ENCODE assay signal across 10 cellular contexts in the genomic region with DNA sequence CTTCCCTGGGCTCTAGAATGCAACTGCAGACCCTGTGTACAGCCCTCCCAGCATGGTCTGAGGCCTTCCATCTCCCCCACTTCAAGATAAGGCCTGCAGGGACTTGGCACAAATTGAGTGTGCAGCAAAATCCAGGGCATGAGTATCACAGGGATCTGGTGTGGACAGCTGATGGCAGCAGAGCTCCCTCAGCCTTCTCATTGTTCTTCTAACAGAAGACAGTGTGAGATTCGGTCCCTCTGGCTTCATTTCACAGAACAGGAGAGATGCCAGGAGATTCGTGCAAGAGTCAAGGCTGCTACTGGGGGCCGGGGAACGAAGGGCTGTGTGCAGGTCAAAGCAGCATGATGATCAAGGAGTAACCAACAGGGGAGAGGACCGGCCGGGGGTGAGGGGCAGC.
DNase-seq lines count a peak whose midpoint lies in the region; FAIRE-seq and TF ChIP-seq lines count a peak whose summit lies in the region.
"Had no signal": no experiment of that assay in that cellular context is flagged by ENCODE, and none has a peak within 500 bp of the region (broad histone marks: within the 10 kb centered on the region; RNA-seq: fewer than 3 reads in every experiment).

No MANE protein-coding gene starts in this region.

- H3K36me3 ChIP-seq in endothelial cell of umbilical vein (ENCODE audit: control insufficient read depth in 2 of 2, extremely low read depth in 1 of 2, insufficient read depth in 2 of 2, low read length in 2 of 2): peaks cover 0 to 6% of the 10 kb centered on the region in 2 experiments

- no TSS peak for BruUV-seq in endothelial cell of umbilical vein (replicated peaks; lab: Mats Ljungman, UMichigan)

- H3K4me3 ChIP-seq in endothelial cell of umbilical vein (replicated peaks in 1 of 3; ENCODE audit: insufficient read depth in 1 of 3, low read depth in 1 of 3, low read length in 3 of 3): no peak overlapping the region

- TF ChIP-seq POLR2A in endothelial cell of umbilical vein (IDR thresholded peaks at IDR 0.05; ENCODE audit: low read depth, low read length): no peak

- H4K20me1 ChIP-seq in endothelial cell of umbilical vein (replicated peaks; ENCODE audit: control insufficient read depth, extremely low read depth, insufficient read depth, low read length): no peaks in the 10 kb centered on the region

- TF ChIP-seq CTCF in D721Med (IDR thresholded peaks at IDR 0.05; ENCODE audit: insufficient read depth, missing control alignments): peak; percentile 28
- TF ChIP-seq CTCF in endothelial cell of umbilical vein (IDR thresholded peaks at IDR 0.05; ENCODE audit: extremely low read depth in 1 of 2, insufficient read depth in 1 of 2, low read depth in 1 of 2, low read length in 2 of 2): peak in 1 of 2 donors; percentile 13

- FAIRE-seq in D721Med (lab: Jason Lieb, UNC): no peak
- FAIRE-seq in endothelial cell of umbilical vein (lab: Jason Lieb, UNC): no peak
- no peak for FAIRE-seq in RCC 7860 (lab: Jason Lieb, UNC)

- no peaks in the 10 kb centered on the region for H3K9me3 ChIP-seq in endothelial cell of umbilical vein (replicated peaks; ENCODE audit: control insufficient read depth, insufficient read depth, low read length)

- no peak overlapping the region for H3K4me2 ChIP-seq in endothelial cell of umbilical vein (ENCODE audit: insufficient read depth, low read length)

- H3K27ac ChIP-seq in endothelial cell of umbilical vein (ENCODE audit: insufficient read depth, low read depth, low read length): no peak overlapping the region

- DNase-seq in D721Med (ENCODE audit: insufficient read length, low spot score) (no peak), LHCN-M2 (ENCODE audit: low read depth) (peak; percentile 17), endothelial cell of umbilical vein (ENCODE audit: low read depth, low spot score) (peak; percentile 19), myocyte (ENCODE audit: low read depth) (peak; percentile 35), NCI-H2081 treated with DMSO at 0.1 percent for 48 hours (lab: John Stamatoyannopoulos, UW) (no peak), NK-92 (lab: John Stamatoyannopoulos, UW; ENCODE audit: unreplicated experiment) (no peak), RCC 7860 (ENCODE audit: low spot score) (no peak), 8988T (no peak)
- DNase-seq: activated CD4-positive, CD25-positive, alpha-beta regulatory T cell treated with anti-CD3 and anti-CD28 coated beads, Interleukin-2, amount 50 U/mL, for 72 hours; NCI-H2081 had no signal

- no peak overlapping the region for H2AFZ ChIP-seq in endothelial cell of umbilical vein (ENCODE audit: low read depth, low read length)

- POLR2A ChIA-PET in endothelial cell of umbilical vein (lab: Charles Lee): no interaction called here

- H3K79me2 ChIP-seq in endothelial cell of umbilical vein (ENCODE audit: control insufficient read depth, insufficient read depth, low read length): no peaks in the 10 kb centered on the region

- H3K27me3 ChIP-seq in endothelial cell of umbilical vein (ENCODE audit: control insufficient read depth in 2 of 2, insufficient read depth in 2 of 2, low read length in 2 of 2): no peaks in the 10 kb centered on the region

- intact Hi-C loops in endothelial cell of umbilical vein (cut with micrococcal nuclease): no loop called here

- dilution Hi-C loops in endothelial cell of umbilical vein (cut with MboI; ENCODE audit: extremely low pct_ligation_motif_present, low sequenced_read_pairs): no loop called here

- no peaks in the 10 kb centered on the region for H3K4me1 ChIP-seq in endothelial cell of umbilical vein (ENCODE audit: control insufficient read depth, extremely low read depth, insufficient read depth, low read length)

- no peaks in the 10 kb centered on the region for H3K9me1 ChIP-seq in endothelial cell of umbilical vein (replicated peaks; ENCODE audit: control insufficient read depth, extremely low read depth, insufficient read depth, low read length)

- CTCF ChIA-PET in endothelial cell of umbilical vein (lab: Charles Lee): interaction anchor here (0.6 to 1.0 kb wide), 2 partner anchors 85 to 474 kb away, joined by 3 to 5 read pairs; no protein-coding TSS in a partner anchor

- H3K9ac ChIP-seq in endothelial cell of umbilical vein (replicated peaks; ENCODE audit: extremely low read depth, insufficient read depth, low read length): no peak overlapping the region

TF ChIP-seq in endothelial cell of umbilical vein, 7 proteins besides CTCF, POLR2A, EP300 and RAD21:
- TF ChIP-seq MYC (IDR thresholded peaks at IDR 0.05; ENCODE audit: low read depth, low read length): no peak
- no peak for TF ChIP-seq GATA2 (IDR thresholded peaks at IDR 0.05; ENCODE audit: insufficient read depth, insufficient read length, low read depth, low read length)
- TF ChIP-seq FOS (IDR thresholded peaks at IDR 0.05; ENCODE audit: borderline replicate concordance, insufficient read depth, low read length): no peak
- TF ChIP-seq POLR2AphosphoS5 (IDR thresholded peaks at IDR 0.05; ENCODE audit: insufficient read depth, low read depth, low read length): no peak
- TF ChIP-seq EZH2 (IDR thresholded peaks at IDR 0.05; ENCODE audit: borderline replicate concordance, low read depth, low read length, severe bottlenecking): no peak
- TF ChIP-seq, protein P1, sequence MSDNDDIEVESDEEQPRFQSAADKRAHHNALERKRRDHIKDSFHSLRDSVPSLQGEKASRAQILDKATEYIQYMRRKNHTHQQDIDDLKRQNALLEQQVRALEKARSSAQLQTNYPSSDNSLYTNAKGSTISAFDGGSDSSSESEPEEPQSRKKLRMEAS (IDR thresholded peaks at IDR 0.05; ENCODE audit: insufficient read depth, insufficient read length): no peak
- no peak for TF ChIP-seq JUN (IDR thresholded peaks at IDR 0.05; ENCODE audit: borderline replicate concordance, insufficient read depth, insufficient read length, low read depth)

Comparison
In these comparisons a context has a peak if more than half of its experiments do, and no peak if none do; other contexts are left out.
1. DNase-seq: peak in LHCN-M2 (single experiment), endothelial cell of umbilical vein (single experiment) and myocyte (single experiment); none in D721Med (single experiment), NCI-H2081 treated with DMSO at 0.1 percent for 48 hours (single experiment), NK-92 (single experiment), RCC 7860 (single experiment) and 8988T (single experiment).